ENCODE assay signal across 17 cellular contexts in the genomic region with DNA sequence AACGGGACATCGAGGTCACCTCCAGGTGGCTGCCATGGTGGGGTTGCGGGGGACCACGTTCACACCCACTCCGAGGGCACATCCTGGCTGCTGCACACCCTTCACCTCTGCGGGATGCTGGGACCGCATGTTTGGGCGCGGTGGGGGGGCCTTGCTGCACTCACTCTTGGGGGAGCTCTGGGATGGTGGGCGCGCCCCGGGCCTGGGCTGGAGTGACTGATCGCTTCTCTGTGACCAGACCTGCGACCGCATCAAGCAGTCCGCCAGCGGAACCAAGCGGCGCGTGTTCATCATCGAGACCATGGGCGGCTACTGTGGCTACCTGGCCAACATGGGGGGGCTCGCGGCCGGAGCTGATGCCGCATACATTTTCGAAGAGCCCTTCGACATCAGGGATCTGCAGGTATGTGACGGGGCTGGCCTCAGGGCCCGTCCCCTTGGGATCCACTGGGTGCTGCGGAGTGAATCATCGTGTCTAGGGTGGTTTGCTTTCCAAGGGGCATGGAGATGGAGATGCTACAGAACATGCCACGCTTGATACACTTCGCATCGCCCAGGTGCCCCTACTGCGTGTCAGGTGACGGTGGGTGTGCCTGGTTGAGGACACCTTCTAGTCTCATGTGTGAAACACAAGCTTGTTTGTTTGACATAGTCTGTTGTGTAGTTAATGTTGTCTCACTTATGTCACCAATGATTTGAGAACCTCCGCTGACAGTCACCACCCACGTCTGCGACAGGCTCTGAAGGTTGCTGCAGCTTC. TPM values are rescaled to one million over a fixed set of nuclear protein-coding genes. Genes with fewer than 3 reads are reported as not detected.
DNase-seq lines count a peak whose midpoint lies in the region; ATAC-seq, FAIRE-seq and TF ChIP-seq lines count a peak whose summit lies in the region.
"Had no signal": no experiment of that assay in that cellular context is flagged by ENCODE, and none has a peak within 500 bp of the region (broad histone marks: within the 10 kb centered on the region; RNA-seq: fewer than 3 reads in every experiment).

No MANE protein-coding gene starts in this region.

- H3K79me2 ChIP-seq in PC-3 (ENCODE audit: low read length) = no peaks in the 10 kb centered on the region

- no peaks in the 10 kb centered on the region for H3F3A ChIP-seq in PC-3 (ENCODE audit: low read length, unreplicated experiment)

- ATAC-seq in PC-3 = no peak

- no peaks in the 10 kb centered on the region for H4K20me1 ChIP-seq in PC-3 (ENCODE audit: low read length)

- H3K4me3 ChIP-seq in PC-3 (ENCODE audit: low read length) (no peak overlapping the region), bronchial epithelial cell (ENCODE audit: low read depth, low read length) (no peak overlapping the region), sigmoid colon (no peak overlapping the region)
- H3K4me3 ChIP-seq: GM23248 had no signal

- TF ChIP-seq CTCF in PC-3 (conservative IDR thresholded peaks at IDR 0.05; ENCODE audit: low read depth, low read length) = no peak
- TF ChIP-seq CTCF in bronchial epithelial cell (IDR thresholded peaks at IDR 0.05; ENCODE audit: insufficient read depth, low read length, severe bottlenecking) = no peak
- TF ChIP-seq CTCF in sigmoid colon (IDR thresholded peaks at IDR 0.05) = no peak
- TF ChIP-seq CTCF in type B pancreatic cell (conservative IDR thresholded peaks at IDR 0.05) = no peak

- no peak overlapping the region for H2AFZ ChIP-seq in PC-3 (ENCODE audit: low read length)
- H2AFZ ChIP-seq: GM23248 had no signal

- DNase-seq in activated T-cell treated with anti-CD3 and anti-CD28 coated beads, Interleukin-2, amount 50 U/mL, for 24 hours = no peak
- DNase-seq in activated T-cell treated with anti-CD3 and anti-CD28 coated beads, Interleukin-2, amount 50 U/mL, for 48 hours = no peak
- DNase-seq in PC-3 (no peak), bronchial epithelial cell (ENCODE audit: low read depth) (no peak), sigmoid colon (peak; percentile 56), type B pancreatic cell (ENCODE audit: extremely low spot score, unreplicated experiment) (no peak), GM03348 (ENCODE audit: low spot score) (no peak), NK-92 (lab: John Stamatoyannopoulos, UW; ENCODE audit: unreplicated experiment) (no peak)
- DNase-seq: CD4-positive, alpha-beta memory T cell; DND-41; GM23248; HCEC 1CT; KBM-7; NCI-H1105 treated with DMSO at 0.1 percent for 48 hours; NCI-H1694; NCI-H2081 treated with DMSO at 0.1 percent for 48 hours; NK-92 treated with Interleukin-12 subunit alpha and Interleukin-12 subunit beta, amount 100 ng/mL, for 24 hours had no signal

- H3K36me3 ChIP-seq in PC-3 (ENCODE audit: low read depth, low read length) (peaks cover 12% of the 10 kb centered on the region; the same call in 1 of the 2 replicates), bronchial epithelial cell (ENCODE audit: control insufficient read depth, insufficient read depth, low read length) (peaks cover 48% of the 10 kb centered on the region), sigmoid colon (peaks cover 0 to 53% (median 24%) of the 10 kb centered on the region in 4 donors)

- peak; percentile 75 for FAIRE-seq in bronchial epithelial cell (lab: Jason Lieb, UNC)

- BruUV-seq in PC-3 (replicated peaks; lab: Mats Ljungman, UMichigan) = no TSS peak

- TF ChIP-seq EP300 in sigmoid colon (IDR thresholded peaks at IDR 0.05) = no peak

- no peaks in the 10 kb centered on the region for H3K9me3 Mint-ChIP-seq in activated T-cell treated with anti-CD3 and anti-CD28 coated beads, Interleukin-2, amount 50 U/mL, for 24 hours
- H3K9me3 Mint-ChIP-seq in type B pancreatic cell = no peaks in the 10 kb centered on the region

- intact Hi-C loops in PC-3 (cut with micrococcal nuclease) (no loop called here), sigmoid colon (cut with DNase I) (no loop called here)

- H3K27ac ChIP-seq in PC-3 (ENCODE audit: low read length) = peak overlapping the region; percentile 56
- H3K27ac ChIP-seq in sigmoid colon = no peak overlapping the region
- H3K27ac ChIP-seq: GM23248 had no signal

- H3K4me1 ChIP-seq in PC-3 (ENCODE audit: insufficient read depth, low read length) (peaks cover 14% of the 10 kb centered on the region; the same call in 1 of the 2 replicates), sigmoid colon (peaks cover 0 to 14% (median 9%) of the 10 kb centered on the region in 4 donors)

- H3K27me3 ChIP-seq in PC-3 (ENCODE audit: low read length) = no peaks in the 10 kb centered on the region
- H3K27me3 ChIP-seq in bronchial epithelial cell (ENCODE audit: control insufficient read depth, insufficient read depth, low read length) = no peaks in the 10 kb centered on the region
- no peaks in the 10 kb centered on the region for H3K27me3 ChIP-seq in sigmoid colon

- no peaks in the 10 kb centered on the region for H3K9me2 ChIP-seq in PC-3 (replicated peaks; ENCODE audit: low read length)

- H3K27me3 Mint-ChIP-seq in activated T-cell treated with anti-CD3 and anti-CD28 coated beads, Interleukin-2, amount 50 U/mL, for 24 hours = no peaks in the 10 kb centered on the region
- H3K27me3 Mint-ChIP-seq in type B pancreatic cell = no peaks in the 10 kb centered on the region
- H3K27me3 Mint-ChIP-seq: CD4-positive, alpha-beta memory T cell had no signal

- no peak overlapping the region for H3K4me3 Mint-ChIP-seq in activated T-cell treated with anti-CD3 and anti-CD28 coated beads, Interleukin-2, amount 50 U/mL, for 24 hours
- H3K4me3 Mint-ChIP-seq in type B pancreatic cell = no peak overlapping the region
- H3K4me3 Mint-ChIP-seq: CD4-positive, alpha-beta memory T cell had no signal

- TF ChIP-seq POLR2A in sigmoid colon (IDR thresholded peaks at IDR 0.05) = no peak

- 97% methylated on average over 40 of the region's 40 CpGs for WGBS in sigmoid colon, 2 donors

- peak overlapping the region; percentile 33 for H3K27ac Mint-ChIP-seq in activated T-cell treated with anti-CD3 and anti-CD28 coated beads, Interleukin-2, amount 50 U/mL, for 24 hours
- no peak overlapping the region for H3K27ac Mint-ChIP-seq in type B pancreatic cell

- no peak overlapping the region for H3K9ac ChIP-seq in PC-3 (ENCODE audit: low read length)
- H3K9ac ChIP-seq: GM23248 had no signal

- peaks cover 98% of the 10 kb centered on the region for H3K36me3 Mint-ChIP-seq in activated T-cell treated with anti-CD3 and anti-CD28 coated beads, Interleukin-2, amount 50 U/mL, for 24 hours (ENCODE audit: low read depth)
- H3K36me3 Mint-ChIP-seq in type B pancreatic cell = peaks cover 33% of the 10 kb centered on the region

- no peaks in the 10 kb centered on the region for H3K9me3 ChIP-seq in PC-3 (ENCODE audit: low read length)
- H3K9me3 ChIP-seq in sigmoid colon = no peaks in the 10 kb centered on the region

- POLR2A ChIA-PET in PC-3 (lab: Charles Lee; ENCODE audit: unreplicated experiment) = no interaction called here

- H3K4me1 Mint-ChIP-seq in activated T-cell treated with anti-CD3 and anti-CD28 coated beads, Interleukin-2, amount 50 U/mL, for 24 hours (ENCODE audit: low read depth) = peaks cover 6% of the 10 kb centered on the region
- peaks cover 18% of the 10 kb centered on the region for H3K4me1 Mint-ChIP-seq in type B pancreatic cell (ENCODE audit: unreplicated experiment)
- H3K4me1 Mint-ChIP-seq: CD4-positive, alpha-beta memory T cell had no signal

- CTCF ChIA-PET in PC-3 (lab: Charles Lee) = no interaction called here

- H3K4me2 ChIP-seq in PC-3 (ENCODE audit: low read length) = no peak overlapping the region

RNA-seq across cellular contexts. Expression of a gene that starts 42.8 kb away (rescaled TPM):
- total RNA-seq in PC-3 (2014; rRNA removed) (61.5 and 73.2 TPM in 2 replicates), bronchial epithelial cell (39.2 and 54.8 TPM in 2 replicates), sigmoid colon (10 to 100 TPM; 48.5 to 70.3 (median 57.3) TPM), type B pancreatic cell (ENCODE audit: low replicate concordance) (57.0 and 62.3 TPM in 2 replicates)
- polyA plus RNA-seq in sigmoid colon = 10 to 100 TPM; 16.6 to 40.6 (median 23.4) TPM
